1 cellular context compared by ENCODE assay signal in genomic region chr7:155277385-155277994, GRCh38.
TF ChIP-seq lines count a peak whose summit lies in the region.

No MANE protein-coding gene starts in this region.

TF ChIP-seq in GM23338, 12 proteins besides CTCF, POLR2A, EP300 and RAD21:
- TF ChIP-seq ZNF462 (CRISPR knock-in tag; IDR thresholded peaks at IDR 0.05) (no peak), EZH2 (IDR thresholded peaks at IDR 0.05; ENCODE audit: low read depth, unreplicated experiment) (no peak), POLR2AphosphoS5 (IDR thresholded peaks at IDR 0.05; ENCODE audit: low read depth) (no peak), REST (IDR thresholded peaks at IDR 0.05; ENCODE audit: unreplicated experiment) (no peak), CREB1 (CRISPR knock-in tag; IDR thresholded peaks at IDR 0.05; ENCODE audit: low read depth) (no peak), EZH2phosphoT487 (IDR thresholded peaks at IDR 0.05; ENCODE audit: unreplicated experiment) (no peak), ZNF331 (CRISPR knock-in tag; IDR thresholded peaks at IDR 0.05; ENCODE audit: low read depth) (no peak), ZNF114 (CRISPR knock-in tag; IDR thresholded peaks at IDR 0.05) (no peak), ETS1 (IDR thresholded peaks at IDR 0.05) (no peak), NANOG (IDR thresholded peaks at IDR 0.05; ENCODE audit: borderline replicate concordance) (no peak)
